23 cellular contexts compared by ENCODE assay signal in genomic region chr15:25053000-25053815, GRCh38.
DNase-seq lines count a peak whose midpoint lies in the region; ATAC-seq and TF ChIP-seq lines count a peak whose summit lies in the region.
"Had no signal": no experiment of that assay in that cellular context is flagged by ENCODE, and none has a peak within 500 bp of the region (broad histone marks: within the 10 kb centered on the region; RNA-seq: fewer than 3 reads in every experiment).

No MANE protein-coding gene starts in this region.

- in situ Hi-C loops in gastrocnemius medialis (cut with MboI; ENCODE audit: low sequenced_read_pairs in 4 of 4), result no loop called here

- TF ChIP-seq POLR2A in gastrocnemius medialis (IDR thresholded peaks at IDR 0.05), result no peak

- H3K4me1 Mint-ChIP-seq in activated naive CD8-positive, alpha-beta T cell treated with anti-CD3 and anti-CD28 coated beads, Interleukin-2, amount 10 ng/mL, durations not matched to agents 7 days and 5 days, result no peaks in the 10 kb centered on the region
- no peaks in the 10 kb centered on the region for H3K4me1 Mint-ChIP-seq in activated naive CD8-positive, alpha-beta T cell treated with anti-CD3 and anti-CD28 coated beads for 36 hours

- H3K36me3 Mint-ChIP-seq in activated naive CD8-positive, alpha-beta T cell treated with anti-CD3 and anti-CD28 coated beads, Interleukin-2, amount 10 ng/mL, durations not matched to agents 7 days and 5 days, result peaks cover 88% of the 10 kb centered on the region
- peaks cover 99% of the 10 kb centered on the region for H3K36me3 Mint-ChIP-seq in activated naive CD8-positive, alpha-beta T cell treated with anti-CD3 and anti-CD28 coated beads for 36 hours

- no peak overlapping the region for H3K4me3 Mint-ChIP-seq in activated naive CD8-positive, alpha-beta T cell treated with anti-CD3 and anti-CD28 coated beads, Interleukin-2, amount 10 ng/mL, durations not matched to agents 7 days and 5 days
- H3K4me3 Mint-ChIP-seq in activated naive CD8-positive, alpha-beta T cell treated with anti-CD3 and anti-CD28 coated beads for 36 hours, result no peak overlapping the region
- H3K4me3 Mint-ChIP-seq: activated CD8-positive, alpha-beta T cell treated with anti-CD3 and anti-CD28 coated beads for 36 hours; activated naive CD8-positive, alpha-beta T cell; HFFc6; immature natural killer cell; T-helper 2 cell treated with Interferon-gamma antibody and Interleukin-4, amounts not matched to agents 5 μg/mL and 100 μg/mL, for 36 hours had no signal

- H3K9me3 Mint-ChIP-seq in activated naive CD8-positive, alpha-beta T cell treated with anti-CD3 and anti-CD28 coated beads, Interleukin-2, amount 10 ng/mL, durations not matched to agents 7 days and 5 days, result peaks cover 62% of the 10 kb centered on the region
- H3K9me3 Mint-ChIP-seq in activated naive CD8-positive, alpha-beta T cell treated with anti-CD3 and anti-CD28 coated beads for 36 hours, result peaks cover 90% of the 10 kb centered on the region

- no peaks in the 10 kb centered on the region for H3K27me3 ChIP-seq in gastrocnemius medialis
- H3K27me3 ChIP-seq: body of pancreas, heart left ventricle, upper lobe of left lung had no signal

- intact Hi-C loops in posterior vena cava (cut with DNase I) (no loop called here), gastrocnemius medialis (cut with DNase I; ENCODE audit: low total_unique reads) (no loop called here)

- no peak overlapping the region for H3K4me3 ChIP-seq in gastrocnemius medialis
- H3K4me3 ChIP-seq: body of pancreas, heart left ventricle, SK-N-MC, upper lobe of left lung had no signal

- no peaks in the 10 kb centered on the region for H3K27me3 Mint-ChIP-seq in activated naive CD8-positive, alpha-beta T cell treated with anti-CD3 and anti-CD28 coated beads, Interleukin-2, amount 10 ng/mL, durations not matched to agents 7 days and 5 days
- no peaks in the 10 kb centered on the region for H3K27me3 Mint-ChIP-seq in activated naive CD8-positive, alpha-beta T cell treated with anti-CD3 and anti-CD28 coated beads for 36 hours
- H3K27me3 Mint-ChIP-seq: activated CD8-positive, alpha-beta T cell treated with anti-CD3 and anti-CD28 coated beads for 36 hours; activated naive CD8-positive, alpha-beta T cell had no signal

- peak; percentile 11 for DNase-seq in activated naive CD8-positive, alpha-beta T cell treated with anti-CD3 and anti-CD28 coated beads, Interleukin-2, amount 10 ng/mL, durations not matched to agents 7 days and 5 days
- no peak for DNase-seq in activated naive CD8-positive, alpha-beta T cell treated with anti-CD3 and anti-CD28 coated beads for 36 hours
- DNase-seq in iPS-NIHi7 (ENCODE audit: extremely low spot score) (peak; percentile 4), posterior vena cava (ENCODE audit: low spot score) (peak; percentile 68), gastrocnemius medialis (no peak), NCI-H2081 treated with DMSO at 0.1 percent for 48 hours (lab: John Stamatoyannopoulos, UW) (no peak)
- DNase-seq: activated CD8-positive, alpha-beta T cell treated with anti-CD3 and anti-CD28 coated beads for 36 hours; HFFc6; immature natural killer cell; IMR-90; NCI-H526; stimulated activated CD4-positive, alpha-beta T cell treated with anti-CD3 and anti-CD28 coated beads, Interleukin-2, amount 100 ng/mL, for 24 hours; stimulated activated naive CD4-positive, alpha-beta T cell treated with Interleukin-2 at 50 U/mL for 16 hours; WERI-Rb-1 had no signal

- no peak overlapping the region for H3K27ac Mint-ChIP-seq in activated naive CD8-positive, alpha-beta T cell treated with anti-CD3 and anti-CD28 coated beads, Interleukin-2, amount 10 ng/mL, durations not matched to agents 7 days and 5 days
- no peak overlapping the region for H3K27ac Mint-ChIP-seq in activated naive CD8-positive, alpha-beta T cell treated with anti-CD3 and anti-CD28 coated beads for 36 hours
- H3K27ac Mint-ChIP-seq: activated CD8-positive, alpha-beta T cell treated with anti-CD3 and anti-CD28 coated beads for 36 hours; activated naive CD8-positive, alpha-beta T cell; HFFc6; immature natural killer cell; T-helper 2 cell treated with Interferon-gamma antibody and Interleukin-4, amounts not matched to agents 5 μg/mL and 100 μg/mL, for 36 hours had no signal

- no peak for ATAC-seq in activated naive CD8-positive, alpha-beta T cell treated with anti-CD3 and anti-CD28 coated beads, Interleukin-2, amount 10 ng/mL, durations not matched to agents 7 days and 5 days (ENCODE audit: low read depth)
- ATAC-seq in gastrocnemius medialis (no peak), GM18498 (IDR thresholded peaks at IDR 0.05; ENCODE audit: unreplicated experiment) (no peak), HG03442 (IDR thresholded peaks at IDR 0.05; ENCODE audit: unreplicated experiment) (no peak)
- ATAC-seq: activated CD8-positive, alpha-beta T cell treated with anti-CD3 and anti-CD28 coated beads for 36 hours; body of pancreas; heart left ventricle had no signal

- TF ChIP-seq CTCF in gastrocnemius medialis (IDR thresholded peaks at IDR 0.05 in 4 of 5, conservative IDR thresholded peaks at IDR 0.05 in 1 of 5), result no peak

- POLR2A ChIA-PET in activated naive CD8-positive, alpha-beta T cell treated with anti-CD3 and anti-CD28 coated beads, Interleukin-2, amount 10 ng/mL, durations not matched to agents 7 days and 5 days (lab: Charles Lee), result no interaction called here

- H3K4me1 ChIP-seq in gastrocnemius medialis, result no peaks in the 10 kb centered on the region
- H3K4me1 ChIP-seq: body of pancreas, heart left ventricle, upper lobe of left lung had no signal

- no peak overlapping the region for H3K27ac ChIP-seq in gastrocnemius medialis
- H3K27ac ChIP-seq: body of pancreas, C4-2B, heart left ventricle, SK-N-MC, upper lobe of left lung, WERI-Rb-1 had no signal

- H3K9me3 ChIP-seq in gastrocnemius medialis, result peaks cover 19 to 89% (median 58%) of the 10 kb centered on the region in 3 donors

- peaks cover 2 to 82% of the 10 kb centered on the region in 2 donors for H3K36me3 ChIP-seq in gastrocnemius medialis

Comparison
In these comparisons a context has a peak if more than half of its experiments do, and no peak if none do; other contexts are left out.
1. DNase-seq: peak in activated naive CD8-positive, alpha-beta T cell treated with anti-CD3 and anti-CD28 coated beads, Interleukin-2, amount 10 ng/mL, durations not matched to agents 7 days and 5 days (single experiment), iPS-NIHi7 (single experiment) and posterior vena cava (single experiment); none in activated naive CD8-positive, alpha-beta T cell treated with anti-CD3 and anti-CD28 coated beads for 36 hours (single experiment), gastrocnemius medialis (0 of 2) and NCI-H2081 treated with DMSO at 0.1 percent for 48 hours (single experiment).